ENCODE assay signal across 8 cellular contexts in the genomic region with DNA sequence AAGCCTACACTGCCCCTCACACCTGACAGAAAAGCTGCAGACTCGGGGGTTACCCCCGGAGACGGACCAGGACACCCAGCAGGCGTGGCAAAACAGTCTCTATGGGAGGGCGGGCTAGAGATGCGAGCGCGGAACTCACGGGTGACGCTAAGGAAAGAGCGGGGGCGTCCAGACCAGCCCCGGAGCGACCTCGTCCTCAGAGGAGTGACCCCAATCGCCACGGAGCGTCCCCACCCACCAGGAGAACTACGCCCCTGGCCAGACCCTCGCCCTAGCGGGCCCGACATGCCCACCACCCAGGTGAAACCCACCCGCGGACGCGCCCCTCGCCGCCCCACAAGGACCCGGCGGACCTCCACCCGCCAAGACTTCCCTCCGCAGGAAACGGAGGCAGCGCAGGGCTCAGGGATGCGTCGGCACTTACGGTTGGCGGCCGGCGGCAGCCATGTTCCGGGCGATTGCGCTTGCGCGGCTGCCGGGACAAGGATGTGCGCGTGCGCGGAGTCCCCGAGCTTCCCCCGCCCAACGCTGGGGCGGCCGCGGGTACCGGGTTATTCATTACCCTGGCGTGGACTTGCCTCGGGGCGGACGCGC. TPM values are rescaled to one million over a fixed set of nuclear protein-coding genes. Genes with fewer than 3 reads are reported as not detected.
DNase-seq lines count a peak whose midpoint lies in the region; ATAC-seq and TF ChIP-seq lines count a peak whose summit lies in the region.

A gene (minus strand): TSS at position 462 of the 594 bp plus-strand sequence. CDS start 21,286 bp downstream, outside the sequence.

- DNase-seq in NCI-H446 (lab: John Stamatoyannopoulos, UW) (peak; percentile 52 to 89), cortex of kidney (lab: John Stamatoyannopoulos, UW) (peak; percentile 18), left kidney (ENCODE audit: low read depth, low spot score) (peak; percentile 95)
- DNase-seq in activated CD4-positive, alpha-beta T cell treated with anti-CD3 and anti-CD28 coated beads, Interleukin-2, amount 10 ng/mL, durations not matched to agents 24 days and 14 days, result peak; percentile 96
- DNase-seq in stimulated activated CD4-positive, alpha-beta T cell treated with anti-CD3 and anti-CD28 coated beads, Interleukin-1b, Interleukin-23, amount 100 ng/mL, for 4 hours (ENCODE audit: low read depth in 2 of 2), result peak; percentile 93 to 94

- H3K36me3 Mint-ChIP-seq in activated CD4-positive, alpha-beta T cell treated with anti-CD3 and anti-CD28 coated beads, Interleukin-2, amount 10 ng/mL, durations not matched to agents 24 days and 14 days (ENCODE audit: low read depth), result peaks cover 21% of the 10 kb centered on the region

- H3K4me1 Mint-ChIP-seq in activated CD4-positive, alpha-beta T cell treated with anti-CD3 and anti-CD28 coated beads, Interleukin-2, amount 10 ng/mL, durations not matched to agents 24 days and 14 days, result peaks cover 10% of the 10 kb centered on the region

- peak within 1 kb of the TSS; percentile 69 for H3K27ac Mint-ChIP-seq in activated CD4-positive, alpha-beta T cell treated with anti-CD3 and anti-CD28 coated beads, Interleukin-2, amount 10 ng/mL, durations not matched to agents 24 days and 14 days

- peak within 1 kb of the TSS; percentile 75 for H3K4me3 Mint-ChIP-seq in activated CD4-positive, alpha-beta T cell treated with anti-CD3 and anti-CD28 coated beads, Interleukin-2, amount 10 ng/mL, durations not matched to agents 24 days and 14 days

- peaks cover 23% of the 10 kb centered on the region for H3K9me3 Mint-ChIP-seq in activated CD4-positive, alpha-beta T cell treated with anti-CD3 and anti-CD28 coated beads, Interleukin-2, amount 10 ng/mL, durations not matched to agents 24 days and 14 days

- intact Hi-C loops in activated CD4-positive, alpha-beta T cell treated with anti-CD3 and anti-CD28 coated beads, Interleukin-2, amount 10 ng/mL, durations not matched to agents 24 days and 14 days (cut with micrococcal nuclease), result loop anchor here (5.0 to 10.0 kb wide), 2 partner anchors 676 to 1048 kb away; a partner anchor contains a TSS

- ATAC-seq in GM18505 (IDR thresholded peaks at IDR 0.05; ENCODE audit: unreplicated experiment), result peak; percentile 62
- peak; percentile 61 for ATAC-seq in HG03064 (IDR thresholded peaks at IDR 0.05; ENCODE audit: low read depth, unreplicated experiment)
- no peak for ATAC-seq in GM18870 (IDR thresholded peaks at IDR 0.05; ENCODE audit: unreplicated experiment)

- H3K27me3 Mint-ChIP-seq in activated CD4-positive, alpha-beta T cell treated with anti-CD3 and anti-CD28 coated beads, Interleukin-2, amount 10 ng/mL, durations not matched to agents 24 days and 14 days, result no peaks in the 10 kb centered on the region

- peak; percentile 75 for TF ChIP-seq POLR2A in GM18505 (IDR thresholded peaks at IDR 0.05; ENCODE audit: borderline replicate concordance, extremely low read depth, insufficient read depth, insufficient read length)

RNA-seq across cellular contexts. Expression of the gene that starts here (rescaled TPM):
- 1.4 and 2.1 TPM in 2 replicates for total RNA-seq in activated CD4-positive, alpha-beta T cell treated with anti-CD3 and anti-CD28 coated beads, Interleukin-2, amount 10 ng/mL, durations not matched to agents 24 days and 14 days

Comparison
In these comparisons a context has a peak if more than half of its experiments do, and no peak if none do; other contexts are left out.
1. DNase-seq: peak in every context shown above with its lines; median percentile 96 in activated CD4-positive, alpha-beta T cell treated with anti-CD3 and anti-CD28 coated beads, Interleukin-2, amount 10 ng/mL, durations not matched to agents 24 days and 14 days; 95 in left kidney; 94 in stimulated activated CD4-positive, alpha-beta T cell treated with anti-CD3 and anti-CD28 coated beads, Interleukin-1b, Interleukin-23, amount 100 ng/mL, for 4 hours; 70 in NCI-H446; 18 in cortex of kidney.